15 cellular contexts compared by ENCODE assay signal in the genomic region with DNA sequence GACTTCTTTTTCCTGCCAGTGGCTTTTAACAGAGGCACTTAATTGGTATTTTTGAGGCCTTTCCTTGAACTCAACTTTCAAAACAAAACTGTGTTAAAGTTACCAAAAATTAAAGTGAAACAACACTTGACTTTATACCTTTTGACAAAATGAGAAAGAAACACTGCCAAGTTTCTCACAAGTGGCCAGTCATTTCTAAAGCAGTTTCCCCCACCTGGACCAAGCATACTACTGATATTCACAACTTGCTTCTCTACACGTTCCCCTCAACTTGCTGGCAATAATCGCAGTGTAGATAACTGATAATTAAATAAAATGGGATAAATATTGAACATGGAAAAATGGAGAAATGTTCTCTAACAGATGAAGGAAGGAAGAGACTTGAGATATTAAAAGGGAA.
A peak's percentile ranks its signal among the peaks of the same experiment; 100 is the strongest.
DNase-seq lines count a peak whose midpoint lies in the region; ATAC-seq and TF ChIP-seq lines count a peak whose summit lies in the region.
"Had no signal": no experiment of that assay in that cellular context is flagged by ENCODE, and none has a peak within 500 bp of the region (broad histone marks: within the 10 kb centered on the region; RNA-seq: fewer than 3 reads in every experiment).

No MANE protein-coding gene starts in this region.

- no peak overlapping the region for H2AFZ ChIP-seq in OCI-LY3 (ENCODE audit: low read depth, low read length)

- TF ChIP-seq CTCF in OCI-LY3 (IDR thresholded peaks at IDR 0.05; ENCODE audit: low read depth, low read length) (no peak), uterus (IDR thresholded peaks at IDR 0.05) (no peak)

- no peaks in the 10 kb centered on the region for H4K20me1 ChIP-seq in OCI-LY3 (ENCODE audit: insufficient read depth, low read length)
- H4K20me1 ChIP-seq: BLaER1 had no signal

- peak overlapping the region; percentile 42 for H3K4me2 ChIP-seq in OCI-LY3 (ENCODE audit: low read length)
- H3K4me2 ChIP-seq: BLaER1 had no signal

- H3K4me3 ChIP-seq in OCI-LY3 (ENCODE audit: low read length) (0 out of 2 replicates have a peak overlapping the region, but pooled peaks have one; percentile 3), uterus (no peak overlapping the region)
- H3K4me3 ChIP-seq: BLaER1, HAP-1 had no signal

- H3K4me1 Mint-ChIP-seq in activated T-cell treated with anti-CD3 and anti-CD28 coated beads, Interleukin-2, amount 50 U/mL, for 72 hours (ENCODE audit: low read depth), result peaks cover 14% of the 10 kb centered on the region
- H3K4me1 Mint-ChIP-seq: CD8-positive, alpha-beta memory T cell had no signal

- H3K4me1 ChIP-seq in OCI-LY3 (ENCODE audit: low read length) (peaks cover 48% of the 10 kb centered on the region), uterus (no peaks in the 10 kb centered on the region)
- H3K4me1 ChIP-seq: BLaER1, Caco-2, HAP-1 had no signal

- H3K27me3 ChIP-seq in OCI-LY3 (ENCODE audit: low read depth, low read length) (peaks cover 9% of the 10 kb centered on the region; the same call in 1 of the 2 replicates), uterus (no peaks in the 10 kb centered on the region)
- H3K27me3 ChIP-seq: BLaER1 had no signal

- no peak for DNase-seq in activated T-cell treated with anti-CD3 and anti-CD28 coated beads, Interleukin-2, amount 50 U/mL, for 72 hours
- DNase-seq in activated T-cell treated with anti-CD3 and anti-CD28 coated beads for 4 hours (no peak), erythroblast (lab: John Stamatoyannopoulos, UW) (no peak), DMS79 treated with DMSO at 0.1 percent for 48 hours (lab: John Stamatoyannopoulos, UW) (no peak), uterus (no peak)
- DNase-seq: Caco-2; CD8-positive, alpha-beta memory T cell; GF-D8 had no signal

- peak overlapping the region; percentile 33 for H3K27ac Mint-ChIP-seq in activated T-cell treated with anti-CD3 and anti-CD28 coated beads, Interleukin-2, amount 50 U/mL, for 72 hours
- H3K27ac Mint-ChIP-seq: CD8-positive, alpha-beta memory T cell had no signal

- H3K9ac ChIP-seq in OCI-LY3 (ENCODE audit: low read length), result no peak overlapping the region
- H3K9ac ChIP-seq: BLaER1 had no signal

- no peak for ATAC-seq in activated T-cell treated with anti-CD3 and anti-CD28 coated beads, Interleukin-2, amount 50 U/mL, for 72 hours (replicated peaks in 1 of 2)
- peak; percentile 58 for ATAC-seq in GM19395 (IDR thresholded peaks at IDR 0.05; ENCODE audit: unreplicated experiment)
- ATAC-seq in HG02885 (IDR thresholded peaks at IDR 0.05; ENCODE audit: poor library complexity, unreplicated experiment), result peak; percentile 34

- intact Hi-C loops in uterus (cut with DNase I; ENCODE audit: low total_unique reads), result no loop called here

- peaks cover 3 to 5% of the 10 kb centered on the region in 2 donors for H3K9me3 Mint-ChIP-seq in activated T-cell treated with anti-CD3 and anti-CD28 coated beads, Interleukin-2, amount 50 U/mL, for 72 hours
- H3K9me3 Mint-ChIP-seq: CD8-positive, alpha-beta memory T cell had no signal

- H3K27me3 Mint-ChIP-seq in activated T-cell treated with anti-CD3 and anti-CD28 coated beads, Interleukin-2, amount 50 U/mL, for 72 hours (ENCODE audit: low read depth), result peaks cover 22% of the 10 kb centered on the region

- H3K36me3 Mint-ChIP-seq in activated T-cell treated with anti-CD3 and anti-CD28 coated beads, Interleukin-2, amount 50 U/mL, for 72 hours (ENCODE audit: insufficient read depth in 2 of 2), result peaks cover 1 to 4% of the 10 kb centered on the region in 2 donors

- no peak overlapping the region for H3K4me3 Mint-ChIP-seq in activated T-cell treated with anti-CD3 and anti-CD28 coated beads, Interleukin-2, amount 50 U/mL, for 72 hours
- H3K4me3 Mint-ChIP-seq: CD8-positive, alpha-beta memory T cell had no signal

- H3K79me2 ChIP-seq in OCI-LY3 (ENCODE audit: low read length), result no peaks in the 10 kb centered on the region

- H3K9me3 ChIP-seq in OCI-LY3 (ENCODE audit: insufficient read depth, low read length) (no peaks in the 10 kb centered on the region), uterus (no peaks in the 10 kb centered on the region)
- H3K9me3 ChIP-seq: BLaER1, Caco-2, HAP-1 had no signal

- H3K27ac ChIP-seq in OCI-LY3 (ENCODE audit: low read length) (peak overlapping the region; percentile 49), uterus (no peak overlapping the region)
- H3K27ac ChIP-seq: 22Rv1, BLaER1, HL-60 had no signal

- H3K36me3 ChIP-seq in OCI-LY3 (replicated peaks; ENCODE audit: low read depth, low read length), result no peaks in the 10 kb centered on the region
- H3K36me3 ChIP-seq in uterus, result no peaks in the 10 kb centered on the region
- H3K36me3 ChIP-seq: BLaER1, HAP-1 had no signal

- TF ChIP-seq POLR2A in erythroblast (IDR thresholded peaks at IDR 0.05; ENCODE audit: low read length) (no peak), uterus (IDR thresholded peaks at IDR 0.05) (no peak)

Comparison
In these comparisons a context has a peak if more than half of its experiments do, and no peak if none do; other contexts are left out.
1. ATAC-seq: peak in GM19395 (single experiment) and HG02885 (single experiment); none in activated T-cell treated with anti-CD3 and anti-CD28 coated beads, Interleukin-2, amount 50 U/mL, for 72 hours (0 of 2).